ENCODE assay signal across 10 cellular contexts in genomic region chr10:44995581-44995913, GRCh38. TPM values are rescaled to one million over a fixed set of nuclear protein-coding genes. Genes with fewer than 3 reads are reported as not detected.
A peak's percentile ranks its signal among the peaks of the same experiment; 100 is the strongest.
DNase-seq lines count a peak whose midpoint lies in the region; ATAC-seq and TF ChIP-seq lines count a peak whose summit lies in the region.
"Had no signal": no experiment of that assay in that cellular context is flagged by ENCODE, and none has a peak within 500 bp of the region (broad histone marks: within the 10 kb centered on the region; RNA-seq: fewer than 3 reads in every experiment).

No MANE protein-coding gene starts in this region.

- H2AK5ac ChIP-seq in trophoblast cell (ENCODE audit: low read length): no peak overlapping the region

- H2BK12ac ChIP-seq in trophoblast cell (ENCODE audit: low read length): no peak overlapping the region

- peaks cover 70% of the 10 kb centered on the region for H3K4me1 ChIP-seq in Loucy (ENCODE audit: insufficient read depth, low read length, poor library complexity, severe bottlenecking)
- H3K4me1 ChIP-seq in esophagus (ENCODE audit: control insufficient read depth in 2 of 2, insufficient read depth in 2 of 2, low read length in 1 of 2): peaks cover 10 to 13% of the 10 kb centered on the region in 2 donors
- H3K4me1 ChIP-seq in trophoblast cell (ENCODE audit: control insufficient read depth in 1 of 2, insufficient read depth in 2 of 2, low read length in 2 of 2): peaks cover 23 to 27% of the 10 kb centered on the region in 2 experiments

- H3K27me3 ChIP-seq in AG04450 (ENCODE audit: control insufficient read depth, insufficient read depth, low read length) (no peaks in the 10 kb centered on the region), Loucy (ENCODE audit: insufficient read depth, low read length, poor library complexity, severe bottlenecking) (no peaks in the 10 kb centered on the region), esophagus (ENCODE audit: control insufficient read depth in 1 of 2, insufficient read depth in 2 of 2, low read length in 2 of 2) (no peaks in the 10 kb centered on the region), trophoblast cell (ENCODE audit: insufficient read depth, low read length) (no peaks in the 10 kb centered on the region)

- H3K36me3 ChIP-seq in Loucy (ENCODE audit: insufficient read depth, low read length) (no peaks in the 10 kb centered on the region), esophagus (ENCODE audit: control insufficient read depth in 2 of 2, insufficient read depth in 2 of 2, low read length in 1 of 2) (peaks cover 0 to 2% of the 10 kb centered on the region in 2 donors), trophoblast cell (ENCODE audit: control insufficient read depth in 1 of 2, insufficient read depth in 2 of 2, low read length in 2 of 2) (peaks cover 2 to 12% of the 10 kb centered on the region in 2 experiments)

- H3K79me2 ChIP-seq in Loucy (ENCODE audit: insufficient read depth, low read length) (peaks cover 29% of the 10 kb centered on the region), trophoblast cell (ENCODE audit: control insufficient read depth, insufficient read depth, low read length, poor library complexity) (peaks cover 5% of the 10 kb centered on the region)

- peak overlapping the region; percentile 87 for H3K27ac ChIP-seq in AG04450 (ENCODE audit: low read depth, low read length)
- H3K27ac ChIP-seq in esophagus (ENCODE audit: low read depth in 2 of 2, low read length in 1 of 2): peak overlapping the region; percentile 57 to 61
- peak overlapping the region; percentile 70 for H3K27ac ChIP-seq in trophoblast cell (ENCODE audit: low read depth, low read length)

- H3K9ac ChIP-seq in Loucy (ENCODE audit: low read depth, low read length, poor library complexity, severe bottlenecking) (peak overlapping the region; percentile 71), trophoblast cell (ENCODE audit: low read length) (no peak overlapping the region)

- TF ChIP-seq CTCF in AG04450 (IDR thresholded peaks at IDR 0.05; ENCODE audit: low read depth, low read length): no peak
- TF ChIP-seq CTCF in Loucy (conservative IDR thresholded peaks at IDR 0.05; ENCODE audit: low read length): no peak

- H4K8ac ChIP-seq in trophoblast cell (ENCODE audit: low read depth, low read length): no peak overlapping the region

- H3K9me2 ChIP-seq in Loucy (replicated peaks; ENCODE audit: low read depth, low read length): no peaks in the 10 kb centered on the region

- H3F3A ChIP-seq in Loucy (ENCODE audit: low read depth): peaks cover 17% of the 10 kb centered on the region; the same call in 1 of the 2 replicates

- no peaks in the 10 kb centered on the region for H4K20me1 ChIP-seq in Loucy (ENCODE audit: insufficient read depth, low read length, poor library complexity, severe bottlenecking)

- H2AFZ ChIP-seq in Loucy (ENCODE audit: low read length) (no peak overlapping the region), trophoblast cell (ENCODE audit: insufficient read depth, low read length, poor library complexity) (no peak overlapping the region)

- no peak overlapping the region for H2BK120ac ChIP-seq in trophoblast cell (ENCODE audit: insufficient read depth, low read length, poor library complexity)

- H2BK5ac ChIP-seq in trophoblast cell (ENCODE audit: low read depth, low read length, poor library complexity): peak overlapping the region; percentile 34

- CTCF ChIA-PET in AG04450 (lab: Charles Lee): interaction anchor here (0.8 to 2.6 kb wide), 4 partner anchors 21 to 131 kb away, joined by 3 to 25 read pairs (median 4); no protein-coding TSS in a partner anchor

- no peak for ATAC-seq in HG03196 (IDR thresholded peaks at IDR 0.05; ENCODE audit: unreplicated experiment)
- ATAC-seq: activated T-cell treated with anti-CD3 and anti-CD28 coated beads, Interleukin-2, amount 50 U/mL, for 4 hours had no signal

- no peak overlapping the region for H3K18ac ChIP-seq in trophoblast cell (ENCODE audit: low read length)

- H3K14ac ChIP-seq in trophoblast cell (ENCODE audit: low read length): no peak overlapping the region

- peaks cover 47% of the 10 kb centered on the region for H3K79me1 ChIP-seq in trophoblast cell (ENCODE audit: low read length)

- no peak overlapping the region for H4K91ac ChIP-seq in trophoblast cell (ENCODE audit: low read depth, low read length)

- H3K4me2 ChIP-seq in Loucy (ENCODE audit: low read depth, low read length, poor library complexity, severe bottlenecking) (peak overlapping the region; percentile 74), trophoblast cell (ENCODE audit: low read length) (no peak overlapping the region)

- H4K12ac ChIP-seq in trophoblast cell (ENCODE audit: low read depth, low read length): no peak overlapping the region

- 31 to 52% methylated on average over 4 of the region's 4 CpGs for WGBS in esophagus, 2 donors
- no CpG with 5 or more reads among the region's 4 CpGs for WGBS in trophoblast cell (ENCODE audit: extremely low coverage, insufficient coverage, insufficient read length)

- no peak overlapping the region for H3K4ac ChIP-seq in trophoblast cell (ENCODE audit: low read depth, low read length)

- no peak overlapping the region for H3K4me3 ChIP-seq in AG04450 (ENCODE audit: low read depth, low read length)
- H3K4me3 ChIP-seq in Loucy (ENCODE audit: low read length, poor library complexity, severe bottlenecking): peak overlapping the region; percentile 49
- no peak overlapping the region for H3K4me3 ChIP-seq in esophagus (ENCODE audit: low read depth in 1 of 2, low read length in 2 of 2)
- H3K4me3 ChIP-seq in trophoblast cell (ENCODE audit: low read depth, low read length): no peak overlapping the region

- no peak for DNase-seq in AG04450 (ENCODE audit: low read depth, low spot score)
- DNase-seq in trophoblast cell: no peak
- no peak for DNase-seq in NK-92 treated with Interleukin-12 subunit alpha and Interleukin-12 subunit beta, amount 100 ng/mL, for 24 hours (lab: John Stamatoyannopoulos, UW)
- DNase-seq in DMS79 treated with DMSO at 0.1 percent for 48 hours (lab: John Stamatoyannopoulos, UW): no peak
- DNase-seq in iPS-NIHi7 (ENCODE audit: extremely low spot score): no peak
- DNase-seq: activated T-cell treated with anti-CD3 and anti-CD28 coated beads, Interleukin-2, amount 50 U/mL, for 4 hours; NCI-H510A had no signal

- no peaks in the 10 kb centered on the region for H3K9me3 ChIP-seq in AG04450 (ENCODE audit: control insufficient read depth, insufficient read depth, low read length)
- H3K9me3 ChIP-seq in Loucy (ENCODE audit: insufficient read depth, low read depth, low read length): no peaks in the 10 kb centered on the region
- peaks cover 0 to 2% of the 10 kb centered on the region in 2 donors for H3K9me3 ChIP-seq in esophagus (ENCODE audit: control insufficient read depth in 2 of 2, insufficient read depth in 1 of 2, low read depth in 1 of 2, low read length in 1 of 2)
- H3K9me3 ChIP-seq in trophoblast cell (ENCODE audit: insufficient read depth, low read depth, low read length): no peaks in the 10 kb centered on the region

- POLR2A ChIA-PET in AG04450 (lab: Yijun Ruan, JAX): interaction anchor here (0.6 kb wide), 1 partner anchor 1189 kb away, joined by 5 read pairs; no protein-coding TSS in a partner anchor

- H3K23ac ChIP-seq in trophoblast cell (ENCODE audit: low read length): no peak overlapping the region

RNA-seq across cellular contexts. Expression of gene ZNF22, which starts 5.2 kb away (rescaled TPM):
- polyA plus RNA-seq in AG04450 (2011; rRNA removed) (17.4 and 23.4 TPM in 2 replicates), esophagus (1 to 10 TPM; 4.6 to 5.4 TPM)
- polyA minus RNA-seq in AG04450 (2011; rRNA and poly(A)+ RNA removed): 4.7 and 7.9 TPM in 2 replicates
- 31.5 and 32.1 TPM in 2 replicates for polyA plus RNA-seq in trophoblast cell (2013)

RNA-seq across cellular contexts. Expression of gene DEPP1, which starts 16.9 kb away (rescaled TPM):
- polyA plus RNA-seq in AG04450 (2011; rRNA removed): 31.1 and 50.3 TPM in 2 replicates
- 70.4 and 97.9 TPM in 2 replicates for polyA minus RNA-seq in AG04450 (2011; rRNA and poly(A)+ RNA removed)
- 10 to 100 TPM in 1 of 2 donors, 1 to 10 TPM in 1; 7.7 to 29.0 TPM for polyA plus RNA-seq in esophagus
- 120 and 128 TPM in 2 replicates for polyA plus RNA-seq in trophoblast cell (2013)

RNA-seq across cellular contexts. Expression of gene RASSF4, which starts 35.9 kb away (rescaled TPM):
- polyA plus RNA-seq in AG04450 (2011; rRNA removed) (11.2 and 13.0 TPM in 2 replicates), esophagus (1 to 10 TPM; 3.6 to 3.7 TPM)
- polyA minus RNA-seq in AG04450 (2011; rRNA and poly(A)+ RNA removed): 12.9 and 13.1 TPM in 2 replicates
- polyA plus RNA-seq in trophoblast cell (2013): 9.7 and 11.1 TPM in 2 replicates
